In genomic region chr17:64448665-64449512, GRCh38 we compare ENCODE assay signal across 8 cellular contexts. TPM values are rescaled to one million over a fixed set of nuclear protein-coding genes. Genes with fewer than 3 reads are reported as not detected.
DNase-seq lines count a peak whose midpoint lies in the region; FAIRE-seq and TF ChIP-seq lines count a peak whose summit lies in the region.

A gene with protein sequence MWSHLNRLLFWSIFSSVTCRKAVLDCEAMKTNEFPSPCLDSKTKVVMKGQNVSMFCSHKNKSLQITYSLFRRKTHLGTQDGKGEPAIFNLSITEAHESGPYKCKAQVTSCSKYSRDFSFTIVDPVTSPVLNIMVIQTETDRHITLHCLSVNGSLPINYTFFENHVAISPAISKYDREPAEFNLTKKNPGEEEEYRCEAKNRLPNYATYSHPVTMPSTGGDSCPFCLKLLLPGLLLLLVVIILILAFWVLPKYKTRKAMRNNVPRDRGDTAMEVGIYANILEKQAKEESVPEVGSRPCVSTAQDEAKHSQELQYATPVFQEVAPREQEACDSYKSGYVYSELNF (plus strand): TSS chr17:64449115. CDS start chr17:64449169, 54 bp downstream.

- H3K27me3 ChIP-seq in transverse colon = no peaks in the 10 kb centered on the region

- in situ Hi-C loops in transverse colon (cut with MboI; ENCODE audit: low pct_ligation_motif_present in 1 of 4, low pct_unique_long_range_greater_than_20kb in 1 of 4, low sequenced_read_pairs in 3 of 4) = no loop called here

- FAIRE-seq in HTR-8/SVneo (lab: Jason Lieb, UNC) = no peak

- H3K36me3 ChIP-seq in transverse colon = no peaks in the 10 kb centered on the region

- DNase-seq in ELR (ENCODE audit: low read depth) (peak; percentile 86), HTR-8/SVneo (ENCODE audit: insufficient read length, low spot score) (peak; percentile 43), amniotic epithelial cell (ENCODE audit: low read depth) (peak; percentile 80), kidney tubule cell (ENCODE audit: low spot score) (peak; percentile 68), transverse colon (peak; percentile 24), NCI-H82 (lab: John Stamatoyannopoulos, UW) (no peak), iPS-NIHi11 (ENCODE audit: low spot score) (no peak), NCI-H345 treated with DMSO at 0.1 percent for 48 hours (lab: John Stamatoyannopoulos, UW; ENCODE audit: unreplicated experiment) (no peak)

- TF ChIP-seq CTCF in transverse colon (IDR thresholded peaks at IDR 0.05) = no peak

- peak within 1 kb of the TSS in 1 of 4 donors; percentile 11 for H3K4me3 ChIP-seq in transverse colon

- H3K4me1 ChIP-seq in transverse colon = peaks cover 0 to 12% (median 0%) of the 10 kb centered on the region in 4 donors

- WGBS in transverse colon (ENCODE audit: low coverage in 1 of 2), 2 donors = 36 to 40% methylated on average over 8 to 10 of the region's 10 CpGs

- intact Hi-C loops in transverse colon (cut with DNase I; ENCODE audit: low total_unique reads) = no loop called here

- H3K27ac ChIP-seq in transverse colon = peak within 1 kb of the TSS; percentile 55 to 76 (median 62)

- TF ChIP-seq EP300 in transverse colon (IDR thresholded peaks at IDR 0.05; ENCODE audit: low read depth) = no peak

- H3K9me3 ChIP-seq in transverse colon = no peaks in the 10 kb centered on the region

- no peak for TF ChIP-seq POLR2A in transverse colon (IDR thresholded peaks at IDR 0.05)

RNA-seq across cellular contexts. Expression of the gene that starts here (rescaled TPM):
- total RNA-seq in transverse colon = 1 to 10 TPM in 2 of 4 donors, not detected in 2; 1.4 to 2.3 TPM

Comparison
In these comparisons a context has a peak if more than half of its experiments do, and no peak if none do; other contexts are left out.
1. DNase-seq: peak in ELR (single experiment), HTR-8/SVneo (single experiment), amniotic epithelial cell (single experiment), kidney tubule cell (single experiment) and transverse colon (single experiment); none in NCI-H82 (single experiment), iPS-NIHi11 (single experiment) and NCI-H345 treated with DMSO at 0.1 percent for 48 hours (single experiment).